8 cellular contexts compared by ENCODE assay signal in the genomic region with DNA sequence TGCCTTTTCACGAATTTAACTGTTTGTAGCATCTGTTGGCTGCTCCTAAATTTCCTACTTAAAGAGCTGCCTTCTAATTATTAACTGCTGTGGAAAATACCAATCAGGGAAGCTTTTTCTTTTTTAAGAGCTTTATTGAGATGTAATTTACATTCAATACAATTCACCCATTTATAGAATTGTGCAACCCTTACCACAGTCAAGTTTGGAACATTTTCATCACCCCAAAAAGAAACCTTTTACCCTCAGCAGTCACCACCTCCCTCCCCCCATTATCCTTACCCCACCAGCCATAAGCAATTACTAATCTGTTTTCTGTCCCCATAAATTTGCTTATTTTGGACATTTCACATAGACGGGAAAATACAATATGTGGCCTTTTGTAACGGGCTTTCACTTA. TPM values are rescaled to one million over a fixed set of nuclear protein-coding genes. Genes with fewer than 3 reads are reported as not detected.
DNase-seq lines count a peak whose midpoint lies in the region; ATAC-seq and TF ChIP-seq lines count a peak whose summit lies in the region.

No MANE protein-coding gene starts in this region.

- H3K9ac ChIP-seq in KMS-11 = peak overlapping the region; percentile 86

- H3K27ac ChIP-seq in KMS-11 (peak overlapping the region; percentile 96), muscle layer of duodenum (ENCODE audit: low read length) (peak overlapping the region; percentile 99)

- DNase-seq in AG09309 (ENCODE audit: low read depth) = no peak
- DNase-seq in cardiac fibroblast (ENCODE audit: low read depth in 2 of 2) = peak; percentile 20 to 28
- no peak for DNase-seq in ACHN
- no peak for DNase-seq in mucosa of gallbladder (ENCODE audit: low spot score)

- H3K79me2 ChIP-seq in KMS-11 (ENCODE audit: insufficient read depth, low read depth) = peaks cover 43% of the 10 kb centered on the region

- in situ Hi-C loops in ACHN (cut with HindIII; ENCODE audit: low pct_ligation_motif_present, low pct_unique_long_range_greater_than_20kb, low sequenced_read_pairs) = no loop called here

- H4K20me1 ChIP-seq in KMS-11 (ENCODE audit: insufficient read depth) = no peaks in the 10 kb centered on the region

- H3K27me3 ChIP-seq in KMS-11 (ENCODE audit: insufficient read depth, low read depth) (no peaks in the 10 kb centered on the region), muscle layer of duodenum (ENCODE audit: low read depth, low read length) (no peaks in the 10 kb centered on the region)

- peak overlapping the region; percentile 84 for H3K4me2 ChIP-seq in KMS-11

- ATAC-seq in GM18873 (IDR thresholded peaks at IDR 0.05; ENCODE audit: low FRiP score, unreplicated experiment) (no peak), GM21717 (IDR thresholded peaks at IDR 0.05; ENCODE audit: unreplicated experiment) (no peak)

- H3K36me3 ChIP-seq in KMS-11 (ENCODE audit: insufficient read depth) (no peaks in the 10 kb centered on the region), muscle layer of duodenum (ENCODE audit: control insufficient read depth in 1 of 2, insufficient read depth in 2 of 2, low read length in 2 of 2) (peaks cover 5 to 18% of the 10 kb centered on the region in 2 donors)

- no peak for TF ChIP-seq CTCF in AG09309 (IDR thresholded peaks at IDR 0.05; ENCODE audit: control insufficient read depth, insufficient read depth, low read depth, low read length, missing control alignments)
- no peak for TF ChIP-seq CTCF in KMS-11 (conservative IDR thresholded peaks at IDR 0.05; ENCODE audit: low read depth, low read length)
- TF ChIP-seq CTCF in cardiac fibroblast (IDR thresholded peaks at IDR 0.05; ENCODE audit: low read depth, low read length) = no peak

- H3K4me1 ChIP-seq in KMS-11 (ENCODE audit: low read depth, poor library complexity, severe bottlenecking) (peaks cover 26% of the 10 kb centered on the region), muscle layer of duodenum (ENCODE audit: control insufficient read depth in 1 of 2, insufficient read depth in 2 of 2, low read length in 2 of 2) (peaks cover 0 to 22% of the 10 kb centered on the region in 2 donors)

- H3K9me3 ChIP-seq in muscle layer of duodenum (ENCODE audit: control insufficient read depth in 1 of 2, low read length in 2 of 2) = no peaks in the 10 kb centered on the region

- H3K4me3 ChIP-seq in AG09309 (ENCODE audit: control insufficient read depth, low read depth, low read length) = peak overlapping the region; percentile 92
- H3K4me3 ChIP-seq in KMS-11 (IDR thresholded peaks at IDR 0.05; ENCODE audit: insufficient read depth, low read depth, low read length) = peak overlapping the region; percentile 17
- H3K4me3 ChIP-seq in cardiac fibroblast (replicated peaks in 1 of 2; ENCODE audit: low read depth in 2 of 2, low read length in 2 of 2) = peak overlapping the region; percentile 86 to 89
- H3K4me3 ChIP-seq in muscle layer of duodenum (ENCODE audit: low read depth in 1 of 2, low read length in 2 of 2) = peak overlapping the region; percentile 84 to 93

- peak overlapping the region; percentile 87; the same call in 1 of the 2 replicates for H2AFZ ChIP-seq in KMS-11 (ENCODE audit: low read depth)

RNA-seq across cellular contexts. Expression of a gene that starts 1.4 kb away (rescaled TPM):
- total RNA-seq in mucosa of gallbladder = 51.1 TPM

Comparison
In these comparisons a context has a peak if more than half of its experiments do, and no peak if none do; other contexts are left out.
1. DNase-seq: peak in cardiac fibroblast (2 of 2); none in AG09309 (single experiment), ACHN (single experiment) and mucosa of gallbladder (single experiment).
2. H3K4me3 ChIP-seq: peak in every context shown above with its lines; median percentile 92 in AG09309; 88 in muscle layer of duodenum; 88 in cardiac fibroblast; 17 in KMS-11.